Comparison of ENCODE assay signal across 1 cellular context in the genomic region with DNA sequence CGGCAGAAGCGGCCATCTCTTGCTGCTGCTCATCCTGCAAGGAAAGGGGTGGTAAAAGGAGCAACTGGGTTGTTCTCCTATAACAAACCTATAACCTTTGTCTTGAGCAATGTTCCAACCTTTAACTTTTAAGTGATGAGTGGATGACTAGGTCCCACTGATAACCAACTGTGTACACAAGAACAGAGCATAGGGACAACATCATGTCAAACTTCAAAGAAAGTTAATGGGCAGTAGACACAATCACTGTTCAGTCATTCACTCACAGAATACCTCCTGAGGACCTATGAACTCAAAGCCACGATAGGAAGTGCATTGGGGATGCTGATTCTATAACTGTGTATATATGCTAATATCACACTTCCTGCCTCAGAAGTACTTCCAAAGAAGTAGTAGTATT.
TF ChIP-seq lines count a peak whose summit lies in the region.

No MANE protein-coding gene starts in this region.

TF ChIP-seq in HepG2, 621 proteins besides CTCF, POLR2A, EP300 and RAD21 (continued from another document and continues in another):
- TF ChIP-seq, protein P1, sequence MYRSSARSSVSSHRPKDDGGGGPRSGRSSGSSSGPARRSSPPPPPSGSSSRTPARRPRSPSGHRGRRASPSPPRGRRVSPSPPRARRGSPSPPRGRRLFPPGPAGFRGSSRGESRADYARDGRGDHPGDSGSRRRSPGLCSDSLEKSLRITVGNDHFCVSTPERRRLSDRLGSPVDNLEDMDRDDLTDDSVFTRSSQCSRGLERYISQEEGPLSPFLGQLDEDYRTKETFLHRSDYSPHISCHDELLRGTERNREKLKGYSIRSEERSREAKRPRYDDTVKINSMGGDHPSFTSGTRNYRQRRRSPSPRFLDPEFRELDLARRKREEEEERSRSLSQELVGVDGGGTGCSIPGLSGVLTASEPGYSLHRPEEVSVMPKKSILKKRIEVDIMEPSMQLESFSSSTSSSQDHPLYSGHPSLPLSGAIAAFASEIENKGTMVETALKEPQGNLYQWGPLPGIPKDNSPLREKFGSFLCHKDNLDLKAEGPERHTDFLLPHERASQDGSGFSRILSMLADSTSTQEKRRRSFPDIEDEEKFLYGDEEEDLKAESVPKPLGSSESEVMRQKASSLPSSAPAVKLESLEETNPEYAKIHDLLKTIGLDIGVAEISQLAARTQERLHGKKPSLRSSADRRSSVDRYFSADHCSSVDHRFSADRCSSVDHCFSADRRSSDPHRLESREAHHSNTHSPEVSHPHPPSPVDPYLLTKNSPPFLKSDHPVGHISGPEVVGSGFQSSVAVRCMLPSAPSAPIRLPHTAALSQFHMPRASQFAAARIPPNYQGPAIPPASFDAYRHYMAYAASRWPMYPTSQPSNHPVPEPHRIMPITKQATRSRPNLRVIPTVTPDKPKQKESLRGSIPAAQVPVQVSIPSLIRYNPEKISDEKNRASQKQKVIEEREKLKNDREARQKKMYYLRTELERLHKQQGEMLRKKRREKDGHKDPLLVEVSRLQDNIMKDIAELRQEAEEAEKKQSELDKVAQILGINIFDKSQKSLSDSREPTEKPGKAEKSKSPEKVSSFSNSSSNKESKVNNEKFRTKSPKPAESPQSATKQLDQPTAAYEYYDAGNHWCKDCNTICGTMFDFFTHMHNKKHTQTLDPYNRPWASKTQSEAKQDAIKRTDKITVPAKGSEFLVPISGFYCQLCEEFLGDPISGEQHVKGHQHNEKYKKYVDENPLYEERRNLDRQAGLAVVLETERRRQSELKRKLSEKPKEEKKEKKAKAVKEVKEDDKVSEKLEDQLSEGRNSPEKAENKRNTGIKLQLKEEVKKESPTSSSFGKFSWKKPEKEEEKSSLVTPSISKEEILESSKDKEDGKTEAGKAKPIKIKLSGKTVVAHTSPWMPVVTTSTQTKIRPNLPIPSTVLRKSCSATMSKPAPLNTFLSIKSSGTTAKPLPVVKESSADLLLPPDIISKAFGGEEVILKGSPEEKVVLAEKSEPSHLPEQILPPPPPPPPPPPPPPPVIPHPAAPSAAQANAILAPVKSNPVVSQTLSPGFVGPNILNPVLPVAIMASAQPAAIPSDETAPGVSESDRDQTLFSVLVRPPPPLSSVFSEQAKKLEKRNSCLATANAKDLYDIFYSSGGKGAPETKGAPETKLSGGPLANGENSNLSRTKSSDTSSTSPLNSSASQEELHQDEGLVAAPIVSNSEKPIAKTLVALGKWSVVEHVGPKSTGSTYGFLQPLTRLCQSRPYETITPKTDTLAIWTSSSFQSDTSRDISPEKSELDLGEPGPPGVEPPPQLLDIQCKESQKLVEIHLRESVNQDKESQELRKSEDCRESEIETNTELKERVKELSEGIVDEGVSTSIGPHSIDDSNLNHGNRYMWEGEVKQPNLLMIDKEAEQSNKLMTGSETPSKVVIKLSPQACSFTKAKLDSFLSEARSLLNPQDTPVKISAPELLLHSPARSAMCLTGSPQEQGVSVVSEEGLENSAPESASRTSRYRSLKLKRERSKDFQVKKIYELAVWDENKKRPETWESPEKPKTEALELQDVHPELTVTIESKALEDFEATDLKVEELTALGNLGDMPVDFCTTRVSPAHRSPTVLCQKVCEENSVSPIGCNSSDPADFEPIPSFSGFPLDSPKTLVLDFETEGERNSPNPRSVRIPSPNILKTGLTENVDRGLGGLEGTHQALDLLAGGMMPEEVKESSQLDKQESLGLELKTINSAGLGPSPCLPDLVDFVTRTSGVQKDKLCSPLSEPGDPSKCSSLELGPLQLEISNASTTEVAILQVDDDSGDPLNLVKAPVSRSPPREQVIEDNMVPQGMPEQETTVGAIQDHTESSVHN (CRISPR knock-in tag; IDR thresholded peaks at IDR 0.05), result no peak
- TF ChIP-seq, protein P2, sequence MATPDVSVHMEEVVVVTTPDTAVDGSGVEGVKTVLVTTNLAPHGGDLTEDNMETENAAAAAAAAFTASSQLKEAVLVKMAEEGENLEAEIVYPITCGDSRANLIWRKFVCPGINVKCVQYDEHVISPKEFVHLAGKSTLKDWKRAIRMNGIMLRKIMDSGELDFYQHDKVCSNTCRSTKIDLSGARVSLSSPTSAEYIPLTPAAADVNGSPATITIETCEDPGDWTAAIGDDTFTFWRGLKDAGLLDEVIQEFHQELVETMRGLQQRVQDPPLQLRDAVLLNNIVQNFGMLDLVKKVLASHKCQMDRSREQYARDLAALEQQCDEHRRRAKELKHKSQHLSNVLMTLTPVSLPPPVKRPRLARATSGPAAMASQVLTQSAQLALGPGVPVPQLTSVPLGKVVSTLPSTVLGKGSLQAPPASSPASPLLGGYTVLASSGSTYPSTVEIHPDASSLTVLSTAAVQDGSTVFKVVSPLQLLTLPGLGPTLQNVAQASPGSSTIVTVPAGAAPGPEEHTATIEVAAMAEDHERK (CRISPR knock-in tag; IDR thresholded peaks at IDR 0.05; ENCODE audit: low read depth), result no peak
- TF ChIP-seq, protein P3, sequence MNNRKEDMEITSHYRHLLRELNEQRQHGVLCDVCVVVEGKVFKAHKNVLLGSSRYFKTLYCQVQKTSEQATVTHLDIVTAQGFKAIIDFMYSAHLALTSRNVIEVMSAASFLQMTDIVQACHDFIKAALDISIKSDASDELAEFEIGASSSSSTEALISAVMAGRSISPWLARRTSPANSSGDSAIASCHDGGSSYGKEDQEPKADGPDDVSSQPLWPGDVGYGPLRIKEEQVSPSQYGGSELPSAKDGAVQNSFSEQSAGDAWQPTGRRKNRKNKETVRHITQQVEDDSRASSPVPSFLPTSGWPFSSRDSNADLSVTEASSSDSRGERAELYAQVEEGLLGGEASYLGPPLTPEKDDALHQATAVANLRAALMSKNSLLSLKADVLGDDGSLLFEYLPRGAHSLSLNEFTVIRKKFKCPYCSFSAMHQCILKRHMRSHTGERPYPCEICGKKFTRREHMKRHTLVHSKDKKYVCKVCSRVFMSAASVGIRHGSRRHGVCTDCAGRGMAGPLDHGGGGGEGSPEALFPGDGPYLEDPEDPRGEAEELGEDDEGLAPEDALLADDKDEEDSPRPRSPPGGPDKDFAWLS (CRISPR knock-in tag; IDR thresholded peaks at IDR 0.05; ENCODE audit: borderline replicate concordance), result no peak
- TF ChIP-seq, protein P4, sequence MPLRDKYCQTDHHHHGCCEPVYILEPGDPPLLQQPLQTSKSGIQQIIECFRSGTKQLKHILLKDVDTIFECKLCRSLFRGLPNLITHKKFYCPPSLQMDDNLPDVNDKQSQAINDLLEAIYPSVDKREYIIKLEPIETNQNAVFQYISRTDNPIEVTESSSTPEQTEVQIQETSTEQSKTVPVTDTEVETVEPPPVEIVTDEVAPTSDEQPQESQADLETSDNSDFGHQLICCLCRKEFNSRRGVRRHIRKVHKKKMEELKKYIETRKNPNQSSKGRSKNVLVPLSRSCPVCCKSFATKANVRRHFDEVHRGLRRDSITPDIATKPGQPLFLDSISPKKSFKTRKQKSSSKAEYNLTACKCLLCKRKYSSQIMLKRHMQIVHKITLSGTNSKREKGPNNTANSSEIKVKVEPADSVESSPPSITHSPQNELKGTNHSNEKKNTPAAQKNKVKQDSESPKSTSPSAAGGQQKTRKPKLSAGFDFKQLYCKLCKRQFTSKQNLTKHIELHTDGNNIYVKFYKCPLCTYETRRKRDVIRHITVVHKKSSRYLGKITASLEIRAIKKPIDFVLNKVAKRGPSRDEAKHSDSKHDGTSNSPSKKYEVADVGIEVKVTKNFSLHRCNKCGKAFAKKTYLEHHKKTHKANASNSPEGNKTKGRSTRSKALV (CRISPR knock-in tag; IDR thresholded peaks at IDR 0.05), result no peak; the same call in 1 of the 2 replicates
- TF ChIP-seq SALL2 (CRISPR knock-in tag; IDR thresholded peaks at IDR 0.05), result no peak
- TF ChIP-seq ERF (CRISPR knock-in tag; IDR thresholded peaks at IDR 0.05), result peak; percentile 78
- TF ChIP-seq DMAP1 (CRISPR knock-in tag; IDR thresholded peaks at IDR 0.05), result no peak; the same call in 1 of the 2 replicates
- TF ChIP-seq NR3C1 (CRISPR knock-in tag; IDR thresholded peaks at IDR 0.05), result no peak
- TF ChIP-seq SKI (IDR thresholded peaks at IDR 0.05; ENCODE audit: partially characterized antibody), result peak; percentile 55
- TF ChIP-seq, protein P5, sequence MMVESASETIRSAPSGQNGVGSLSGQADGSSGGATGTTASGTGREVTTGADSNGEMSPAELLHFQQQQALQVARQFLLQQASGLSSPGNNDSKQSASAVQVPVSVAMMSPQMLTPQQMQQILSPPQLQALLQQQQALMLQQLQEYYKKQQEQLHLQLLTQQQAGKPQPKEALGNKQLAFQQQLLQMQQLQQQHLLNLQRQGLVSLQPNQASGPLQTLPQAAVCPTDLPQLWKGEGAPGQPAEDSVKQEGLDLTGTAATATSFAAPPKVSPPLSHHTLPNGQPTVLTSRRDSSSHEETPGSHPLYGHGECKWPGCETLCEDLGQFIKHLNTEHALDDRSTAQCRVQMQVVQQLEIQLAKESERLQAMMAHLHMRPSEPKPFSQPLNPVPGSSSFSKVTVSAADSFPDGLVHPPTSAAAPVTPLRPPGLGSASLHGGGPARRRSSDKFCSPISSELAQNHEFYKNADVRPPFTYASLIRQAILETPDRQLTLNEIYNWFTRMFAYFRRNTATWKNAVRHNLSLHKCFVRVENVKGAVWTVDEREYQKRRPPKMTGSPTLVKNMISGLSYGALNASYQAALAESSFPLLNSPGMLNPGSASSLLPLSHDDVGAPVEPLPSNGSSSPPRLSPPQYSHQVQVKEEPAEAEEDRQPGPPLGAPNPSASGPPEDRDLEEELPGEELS (CRISPR knock-in tag; IDR thresholded peaks at IDR 0.05), result peak; percentile 96
- no peak for TF ChIP-seq ZIK1 (CRISPR knock-in tag; IDR thresholded peaks at IDR 0.05; ENCODE audit: borderline replicate concordance, low read depth)
- TF ChIP-seq, protein P6, sequence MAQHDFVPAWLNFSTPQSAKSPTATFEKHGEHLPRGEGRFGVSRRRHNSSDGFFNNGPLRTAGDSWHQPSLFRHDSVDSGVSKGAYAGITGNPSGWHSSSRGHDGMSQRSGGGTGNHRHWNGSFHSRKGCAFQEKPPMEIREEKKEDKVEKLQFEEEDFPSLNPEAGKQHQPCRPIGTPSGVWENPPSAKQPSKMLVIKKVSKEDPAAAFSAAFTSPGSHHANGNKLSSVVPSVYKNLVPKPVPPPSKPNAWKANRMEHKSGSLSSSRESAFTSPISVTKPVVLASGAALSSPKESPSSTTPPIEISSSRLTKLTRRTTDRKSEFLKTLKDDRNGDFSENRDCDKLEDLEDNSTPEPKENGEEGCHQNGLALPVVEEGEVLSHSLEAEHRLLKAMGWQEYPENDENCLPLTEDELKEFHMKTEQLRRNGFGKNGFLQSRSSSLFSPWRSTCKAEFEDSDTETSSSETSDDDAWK (CRISPR knock-in tag; IDR thresholded peaks at IDR 0.05), result no peak
- peak; percentile 96 for TF ChIP-seq HDAC1 (CRISPR knock-in tag; IDR thresholded peaks at IDR 0.05)
- TF ChIP-seq ZNF205 (CRISPR knock-in tag; IDR thresholded peaks at IDR 0.05), result peak; percentile 85
- TF ChIP-seq ZNF274 (CRISPR knock-in tag; IDR thresholded peaks at IDR 0.05), result no peak
- TF ChIP-seq, protein P7, sequence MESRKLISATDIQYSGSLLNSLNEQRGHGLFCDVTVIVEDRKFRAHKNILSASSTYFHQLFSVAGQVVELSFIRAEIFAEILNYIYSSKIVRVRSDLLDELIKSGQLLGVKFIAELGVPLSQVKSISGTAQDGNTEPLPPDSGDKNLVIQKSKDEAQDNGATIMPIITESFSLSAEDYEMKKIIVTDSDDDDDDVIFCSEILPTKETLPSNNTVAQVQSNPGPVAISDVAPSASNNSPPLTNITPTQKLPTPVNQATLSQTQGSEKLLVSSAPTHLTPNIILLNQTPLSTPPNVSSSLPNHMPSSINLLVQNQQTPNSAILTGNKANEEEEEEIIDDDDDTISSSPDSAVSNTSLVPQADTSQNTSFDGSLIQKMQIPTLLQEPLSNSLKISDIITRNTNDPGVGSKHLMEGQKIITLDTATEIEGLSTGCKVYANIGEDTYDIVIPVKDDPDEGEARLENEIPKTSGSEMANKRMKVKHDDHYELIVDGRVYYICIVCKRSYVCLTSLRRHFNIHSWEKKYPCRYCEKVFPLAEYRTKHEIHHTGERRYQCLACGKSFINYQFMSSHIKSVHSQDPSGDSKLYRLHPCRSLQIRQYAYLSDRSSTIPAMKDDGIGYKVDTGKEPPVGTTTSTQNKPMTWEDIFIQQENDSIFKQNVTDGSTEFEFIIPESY (CRISPR knock-in tag; IDR thresholded peaks at IDR 0.05), result peak; percentile 65; the same call in 1 of the 2 replicates
- TF ChIP-seq POGZ (CRISPR knock-in tag; IDR thresholded peaks at IDR 0.05), result 0 out of 2 replicates have a peak, but pooled peaks have one; percentile 18
- TF ChIP-seq XBP1 (CRISPR knock-in tag; IDR thresholded peaks at IDR 0.05), result no peak
- TF ChIP-seq, protein P8, sequence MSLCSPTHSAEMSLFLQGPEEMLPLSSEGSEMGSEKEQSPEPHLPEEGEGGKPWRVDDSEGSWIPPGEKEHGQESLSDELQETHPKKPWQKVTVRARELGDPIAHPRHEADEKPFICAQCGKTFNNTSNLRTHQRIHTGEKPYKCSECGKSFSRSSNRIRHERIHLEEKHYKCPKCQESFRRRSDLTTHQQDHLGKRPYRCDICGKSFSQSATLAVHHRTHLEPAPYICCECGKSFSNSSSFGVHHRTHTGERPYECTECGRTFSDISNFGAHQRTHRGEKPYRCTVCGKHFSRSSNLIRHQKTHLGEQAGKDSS (CRISPR knock-in tag; IDR thresholded peaks at IDR 0.05; ENCODE audit: borderline replicate concordance, low read depth), result no peak
- TF ChIP-seq AHR (CRISPR knock-in tag; IDR thresholded peaks at IDR 0.05), result no peak
- TF ChIP-seq HNRNPLL (IDR thresholded peaks at IDR 0.05; ENCODE audit: low read depth, low read length, poor library complexity, severe bottlenecking), result no peak
- peak; percentile 58; the same call in 1 of the 2 replicates for TF ChIP-seq SIX4 (CRISPR knock-in tag; IDR thresholded peaks at IDR 0.05)
- TF ChIP-seq CEBPB (IDR thresholded peaks at IDR 0.05; ENCODE audit: borderline replicate concordance, low read depth, low read length), result peak; percentile 70; the same call in 1 of the 2 replicates
- peak; percentile 20; the same call in 1 of the 2 replicates for TF ChIP-seq SP140L (CRISPR knock-in tag; IDR thresholded peaks at IDR 0.05; ENCODE audit: borderline replicate concordance)
- TF ChIP-seq, protein P9, sequence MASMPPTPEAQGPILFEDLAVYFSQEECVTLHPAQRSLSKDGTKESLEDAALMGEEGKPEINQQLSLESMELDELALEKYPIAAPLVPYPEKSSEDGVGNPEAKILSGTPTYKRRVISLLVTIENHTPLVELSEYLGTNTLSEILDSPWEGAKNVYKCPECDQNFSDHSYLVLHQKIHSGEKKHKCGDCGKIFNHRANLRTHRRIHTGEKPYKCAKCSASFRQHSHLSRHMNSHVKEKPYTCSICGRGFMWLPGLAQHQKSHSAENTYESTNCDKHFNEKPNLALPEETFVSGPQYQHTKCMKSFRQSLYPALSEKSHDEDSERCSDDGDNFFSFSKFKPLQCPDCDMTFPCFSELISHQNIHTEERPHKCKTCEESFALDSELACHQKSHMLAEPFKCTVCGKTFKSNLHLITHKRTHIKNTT (CRISPR knock-in tag; IDR thresholded peaks at IDR 0.05), result no peak
- no peak for TF ChIP-seq HIVEP1 (CRISPR knock-in tag; IDR thresholded peaks at IDR 0.05)
- no peak for TF ChIP-seq NFE2L1 (CRISPR knock-in tag; IDR thresholded peaks at IDR 0.05; ENCODE audit: borderline replicate concordance)
- no peak for TF ChIP-seq TRIM24 (CRISPR knock-in tag; IDR thresholded peaks at IDR 0.05)
- no peak for TF ChIP-seq KDM5B (CRISPR knock-in tag; IDR thresholded peaks at IDR 0.05; ENCODE audit: borderline replicate concordance)
- no peak for TF ChIP-seq RELA (CRISPR knock-in tag; IDR thresholded peaks at IDR 0.05)
- TF ChIP-seq SRSF9 (IDR thresholded peaks at IDR 0.05; ENCODE audit: borderline replicate concordance, insufficient read depth, low read depth, low read length, poor library complexity, severe bottlenecking), result no peak
- TF ChIP-seq, protein P10, sequence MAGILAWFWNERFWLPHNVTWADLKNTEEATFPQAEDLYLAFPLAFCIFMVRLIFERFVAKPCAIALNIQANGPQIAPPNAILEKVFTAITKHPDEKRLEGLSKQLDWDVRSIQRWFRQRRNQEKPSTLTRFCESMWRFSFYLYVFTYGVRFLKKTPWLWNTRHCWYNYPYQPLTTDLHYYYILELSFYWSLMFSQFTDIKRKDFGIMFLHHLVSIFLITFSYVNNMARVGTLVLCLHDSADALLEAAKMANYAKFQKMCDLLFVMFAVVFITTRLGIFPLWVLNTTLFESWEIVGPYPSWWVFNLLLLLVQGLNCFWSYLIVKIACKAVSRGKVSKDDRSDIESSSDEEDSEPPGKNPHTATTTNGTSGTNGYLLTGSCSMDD (CRISPR knock-in tag; IDR thresholded peaks at IDR 0.05), result no peak
- no peak for TF ChIP-seq NFIB (CRISPR knock-in tag; IDR thresholded peaks at IDR 0.05; ENCODE audit: borderline replicate concordance)
